8 cellular contexts compared by ENCODE assay signal in genomic region chr17:34980681-34981537, GRCh38. TPM values are rescaled to one million over a fixed set of nuclear protein-coding genes. Genes with fewer than 3 reads are reported as not detected.
A peak's percentile ranks its signal among the peaks of the same experiment; 100 is the strongest.
DNase-seq lines count a peak whose midpoint lies in the region; ATAC-seq and TF ChIP-seq lines count a peak whose summit lies in the region.

No MANE protein-coding gene starts in this region.

- no peaks in the 10 kb centered on the region for H4K20me1 ChIP-seq in DND-41 (ENCODE audit: insufficient read depth, low read length)

- H3K36me3 ChIP-seq in DND-41 (ENCODE audit: insufficient read depth, low read length) (peaks cover 29% of the 10 kb centered on the region), gastroesophageal sphincter (peaks cover 0 to 22% of the 10 kb centered on the region in 2 donors), suprapubic skin (peaks cover 4% of the 10 kb centered on the region)

- TF ChIP-seq CTCF in DND-41 (IDR thresholded peaks at IDR 0.05; ENCODE audit: borderline replicate concordance, extremely low read depth, low read length, poor library complexity, severe bottlenecking) (peak; percentile 59), gastroesophageal sphincter (IDR thresholded peaks at IDR 0.05) (peak; percentile 15 to 67 (median 52)), suprapubic skin (IDR thresholded peaks at IDR 0.05) (peak in 1 of 2 donors; percentile 27)

- no peak for TF ChIP-seq EP300 in gastroesophageal sphincter (IDR thresholded peaks at IDR 0.05)
- TF ChIP-seq EP300 in suprapubic skin (IDR thresholded peaks at IDR 0.05) = no peak

- peak overlapping the region; percentile 82 to 89 for H3K4me3 ChIP-seq in DND-41 (ENCODE audit: low read depth in 1 of 2, low read length in 2 of 2)
- H3K4me3 ChIP-seq in gastroesophageal sphincter = peak overlapping the region; percentile 78 to 100
- H3K4me3 ChIP-seq in suprapubic skin = peak overlapping the region; percentile 86

- ATAC-seq in DND-41 (ENCODE audit: insufficient read depth, low read depth) (peak; percentile 80), GM21526 (IDR thresholded peaks at IDR 0.05; ENCODE audit: low FRiP score, unreplicated experiment) (peak; percentile 67), gastroesophageal sphincter (peak; percentile 95)

- H3K9ac ChIP-seq in DND-41 (ENCODE audit: low read depth, low read length) = peak overlapping the region; percentile 95

- H3K27me3 ChIP-seq in DND-41 (ENCODE audit: insufficient read depth, low read length, poor library complexity) = no peaks in the 10 kb centered on the region
- no peaks in the 10 kb centered on the region for H3K27me3 ChIP-seq in gastroesophageal sphincter
- no peaks in the 10 kb centered on the region for H3K27me3 ChIP-seq in suprapubic skin

- peak overlapping the region; percentile 96 for H3K27ac ChIP-seq in DND-41 (ENCODE audit: low read length)
- peak overlapping the region; percentile 98 to 100 (median 100) for H3K27ac ChIP-seq in gastroesophageal sphincter
- H3K27ac ChIP-seq in suprapubic skin = peak overlapping the region; percentile 98

- H3K79me2 ChIP-seq in DND-41 (ENCODE audit: insufficient read depth, low read length) = peaks cover 39% of the 10 kb centered on the region

- peak; percentile 69 to 76 for TF ChIP-seq POLR2A in gastroesophageal sphincter (IDR thresholded peaks at IDR 0.05)
- TF ChIP-seq POLR2A in suprapubic skin (IDR thresholded peaks at IDR 0.05) = peak; percentile 19 to 59

- H3K4me1 ChIP-seq in DND-41 (ENCODE audit: insufficient read depth, low read length) (peaks cover 49% of the 10 kb centered on the region), gastroesophageal sphincter (peaks cover 6 to 49% (median 10%) of the 10 kb centered on the region in 3 donors), suprapubic skin (peaks cover 31% of the 10 kb centered on the region)

- H3K9me3 ChIP-seq in DND-41 (ENCODE audit: insufficient read depth, low read length, severe bottlenecking) = no peaks in the 10 kb centered on the region
- no peaks in the 10 kb centered on the region for H3K9me3 ChIP-seq in gastroesophageal sphincter
- H3K9me3 ChIP-seq in suprapubic skin = no peaks in the 10 kb centered on the region

- peak overlapping the region; percentile 81 for H3K4me2 ChIP-seq in DND-41 (ENCODE audit: insufficient read depth, low read length)

- DNase-seq in DND-41 = peak; percentile 71
- peak; percentile 84 for DNase-seq in HuH-7 (ENCODE audit: low spot score)
- DNase-seq in RPMI8226 = peak; percentile 90
- peak in 3 of 4 experiments; percentile 63 to 85 (median 70) for DNase-seq in activated naive CD4-positive, alpha-beta T cell (lab: John Stamatoyannopoulos, UW)
- DNase-seq in occipital lobe (lab: John Stamatoyannopoulos, UW) = peak; percentile 82
- peak; percentile 82 to 89 for DNase-seq in suprapubic skin (ENCODE audit: low spot score in 2 of 2)

- WGBS in gastroesophageal sphincter (ENCODE audit: low coverage in 1 of 2), 2 donors = 1 to 2% methylated on average over 5 to 21 of the region's 69 CpGs
- under 1% methylated on average over 37 of the region's 69 CpGs for WGBS in suprapubic skin

- H2AFZ ChIP-seq in DND-41 (ENCODE audit: low read depth, low read length) = peak overlapping the region; percentile 60

RNA-seq across cellular contexts. Expression of gene LIG3, which starts 0.6 kb away (rescaled TPM):
- 10 to 100 TPM; 25.0 to 36.3 (median 29.9) TPM for total RNA-seq in gastroesophageal sphincter
- 20.6 TPM for total RNA-seq in occipital lobe
- total RNA-seq in suprapubic skin = 10 to 100 TPM; 30.7 to 84.3 (median 40.9) TPM

RNA-seq across cellular contexts. Expression of gene ZNF830, which starts 19.6 kb away (rescaled TPM):
- 10 to 100 TPM; 12.7 to 15.0 (median 13.5) TPM for total RNA-seq in gastroesophageal sphincter
- 18.4 TPM for total RNA-seq in occipital lobe
- 10 to 100 TPM; 10.0 to 16.1 (median 11.9) TPM for total RNA-seq in suprapubic skin

RNA-seq across cellular contexts. Expression of gene CCT6B, which starts 19.6 kb away (rescaled TPM):
- total RNA-seq in gastroesophageal sphincter (1 to 10 TPM; 2.5 to 4.0 (median 2.8) TPM), occipital lobe (2.3 TPM), suprapubic skin (1 to 10 TPM in 3 of 4 donors, under 1 TPM in 1; 0.49 to 3.3 (median 1.5) TPM)

Comparison
In these comparisons a context has a peak if more than half of its experiments do, and no peak if none do; other contexts are left out.
1. Peak in every context shown above with its lines: DNase-seq, ATAC-seq, H3K4me3 ChIP-seq and H3K27ac ChIP-seq.